In the genomic region with DNA sequence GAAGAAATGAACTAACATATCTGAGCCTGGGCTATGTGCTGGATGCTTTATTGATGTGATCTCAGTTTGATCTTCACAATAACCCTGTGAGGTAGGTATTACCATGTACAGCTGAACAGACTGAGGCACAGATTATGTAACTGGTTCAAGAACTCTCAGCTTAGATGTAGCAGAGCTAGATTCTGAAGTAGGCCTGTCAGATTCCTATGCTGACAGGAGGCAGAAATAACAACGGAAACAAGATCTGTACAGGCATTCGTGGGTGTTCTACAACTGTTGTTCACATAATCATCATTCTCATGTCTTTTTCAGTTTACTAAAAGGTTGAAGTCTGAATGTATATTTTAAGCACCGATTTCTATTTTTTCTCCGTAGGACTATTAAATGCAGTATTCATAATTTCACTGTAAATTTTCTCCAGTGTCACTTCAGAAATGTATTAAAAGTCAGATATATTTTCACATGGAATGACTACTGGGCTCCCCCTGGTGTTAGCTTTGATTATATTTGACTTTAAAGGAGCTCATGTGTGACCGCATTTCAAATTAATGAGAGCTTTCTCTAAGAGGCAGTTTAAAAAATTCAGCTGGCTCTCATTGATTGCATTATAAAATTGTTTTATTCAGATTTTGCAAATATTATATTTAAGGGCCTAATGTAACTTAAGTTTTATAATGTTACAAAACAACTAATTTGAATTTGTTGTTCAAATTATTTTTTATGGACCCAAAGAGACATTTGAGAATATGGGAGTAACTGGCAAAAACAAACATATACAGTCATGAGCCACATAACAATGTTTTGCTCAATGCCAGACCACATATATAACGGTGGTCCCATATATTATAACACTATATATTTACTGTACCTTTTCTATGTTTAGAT, we compare ENCODE assay signal across 9 cellular contexts. TPM values are rescaled to one million over a fixed set of nuclear protein-coding genes. Genes with fewer than 3 reads are reported as not detected.
A peak's percentile ranks its signal among the peaks of the same experiment; 100 is the strongest.
DNase-seq lines count a peak whose midpoint lies in the region; ATAC-seq and TF ChIP-seq lines count a peak whose summit lies in the region.
"Had no signal": no experiment of that assay in that cellular context is flagged by ENCODE, and none has a peak within 500 bp of the region (broad histone marks: within the 10 kb centered on the region; RNA-seq: fewer than 3 reads in every experiment).

No MANE protein-coding gene starts in this region.

- no peaks in the 10 kb centered on the region for H3K27me3 Mint-ChIP-seq in WTC11 (ENCODE audit: low read depth)

- H3K36me3 Mint-ChIP-seq in WTC11 = no peaks in the 10 kb centered on the region
- H3K36me3 Mint-ChIP-seq: CD8-positive, alpha-beta memory T cell had no signal

- H3K27me3 ChIP-seq in adrenal gland = no peaks in the 10 kb centered on the region

- CTCF ChIA-PET in WTC11 (lab: Charles Lee) = interaction anchor here (0.6 to 2.6 kb wide), 42 partner anchors 9 to 624 kb away, joined by 3 to 24 read pairs (median 4); a partner anchor contains a TSS

- 43 to 50% (median 48%) methylated on average over 6 of the region's 6 CpGs for WGBS in adrenal gland, 4 donors

- peak; percentile 37 to 71 (median 54) for TF ChIP-seq CTCF in adrenal gland (IDR thresholded peaks at IDR 0.05)
- no peak; the same call in 1 of the 2 replicates for TF ChIP-seq CTCF in WTC11 (IDR thresholded peaks at IDR 0.05)

- no peaks in the 10 kb centered on the region for H3K9me3 Mint-ChIP-seq in WTC11
- H3K9me3 Mint-ChIP-seq: CD8-positive, alpha-beta memory T cell had no signal

- TF ChIP-seq POLR2A in adrenal gland (IDR thresholded peaks at IDR 0.05) = no peak

- POLR2A ChIA-PET in WTC11 (lab: Charles Lee) = no interaction called here

- intact Hi-C loops in adrenal gland (cut with DNase I) = loop anchor here in 1 of 2 donors (10.0 kb wide), 1 partner anchor 493 kb away; no protein-coding TSS in a partner anchor

- no peak for ATAC-seq in HG03521 (IDR thresholded peaks at IDR 0.05; ENCODE audit: unreplicated experiment)
- ATAC-seq in WTC11 = no peak
- no peak for ATAC-seq in HG03139 (IDR thresholded peaks at IDR 0.05; ENCODE audit: unreplicated experiment)

- H3K4me3 Mint-ChIP-seq in WTC11 = no peak overlapping the region
- H3K4me3 Mint-ChIP-seq: CD8-positive, alpha-beta memory T cell had no signal

- H3K4me1 Mint-ChIP-seq in WTC11 = peaks cover 4% of the 10 kb centered on the region; the same call in 1 of the 2 replicates
- H3K4me1 Mint-ChIP-seq: CD8-positive, alpha-beta memory T cell had no signal

- no peak overlapping the region for H3K27ac ChIP-seq in adrenal gland

- H3K36me3 ChIP-seq in adrenal gland (replicated peaks in 1 of 2) = no peaks in the 10 kb centered on the region

- H3K4me3 ChIP-seq in adrenal gland = no peak overlapping the region

- H3K4me1 ChIP-seq in adrenal gland (replicated peaks in 1 of 2) = no peaks in the 10 kb centered on the region

- H3K27ac Mint-ChIP-seq in WTC11 = no peak overlapping the region
- H3K27ac Mint-ChIP-seq: CD8-positive, alpha-beta memory T cell had no signal

- no peaks in the 10 kb centered on the region for H3K9me3 ChIP-seq in adrenal gland (replicated peaks in 1 of 3)

- DNase-seq in NCI-H1417 (lab: John Stamatoyannopoulos, UW) (peak; percentile 30 to 74 (median 61)), NCI-H1417 treated with DMSO at 0.1 percent for 48 hours (lab: John Stamatoyannopoulos, UW) (no peak), NCI-H1694 treated with DMSO at 0.1 percent for 48 hours (lab: John Stamatoyannopoulos, UW) (peak; percentile 53), adrenal gland (peak in 2 of 7 donors; percentile 14 to 24), left kidney (ENCODE audit: low read depth, low spot score) (peak; percentile 70), WTC11 (ENCODE audit: low spot score) (no peak)

TF ChIP-seq in WTC11, 78 proteins besides CTCF, POLR2A, EP300 and RAD21:
- TF ChIP-seq, protein P1, sequence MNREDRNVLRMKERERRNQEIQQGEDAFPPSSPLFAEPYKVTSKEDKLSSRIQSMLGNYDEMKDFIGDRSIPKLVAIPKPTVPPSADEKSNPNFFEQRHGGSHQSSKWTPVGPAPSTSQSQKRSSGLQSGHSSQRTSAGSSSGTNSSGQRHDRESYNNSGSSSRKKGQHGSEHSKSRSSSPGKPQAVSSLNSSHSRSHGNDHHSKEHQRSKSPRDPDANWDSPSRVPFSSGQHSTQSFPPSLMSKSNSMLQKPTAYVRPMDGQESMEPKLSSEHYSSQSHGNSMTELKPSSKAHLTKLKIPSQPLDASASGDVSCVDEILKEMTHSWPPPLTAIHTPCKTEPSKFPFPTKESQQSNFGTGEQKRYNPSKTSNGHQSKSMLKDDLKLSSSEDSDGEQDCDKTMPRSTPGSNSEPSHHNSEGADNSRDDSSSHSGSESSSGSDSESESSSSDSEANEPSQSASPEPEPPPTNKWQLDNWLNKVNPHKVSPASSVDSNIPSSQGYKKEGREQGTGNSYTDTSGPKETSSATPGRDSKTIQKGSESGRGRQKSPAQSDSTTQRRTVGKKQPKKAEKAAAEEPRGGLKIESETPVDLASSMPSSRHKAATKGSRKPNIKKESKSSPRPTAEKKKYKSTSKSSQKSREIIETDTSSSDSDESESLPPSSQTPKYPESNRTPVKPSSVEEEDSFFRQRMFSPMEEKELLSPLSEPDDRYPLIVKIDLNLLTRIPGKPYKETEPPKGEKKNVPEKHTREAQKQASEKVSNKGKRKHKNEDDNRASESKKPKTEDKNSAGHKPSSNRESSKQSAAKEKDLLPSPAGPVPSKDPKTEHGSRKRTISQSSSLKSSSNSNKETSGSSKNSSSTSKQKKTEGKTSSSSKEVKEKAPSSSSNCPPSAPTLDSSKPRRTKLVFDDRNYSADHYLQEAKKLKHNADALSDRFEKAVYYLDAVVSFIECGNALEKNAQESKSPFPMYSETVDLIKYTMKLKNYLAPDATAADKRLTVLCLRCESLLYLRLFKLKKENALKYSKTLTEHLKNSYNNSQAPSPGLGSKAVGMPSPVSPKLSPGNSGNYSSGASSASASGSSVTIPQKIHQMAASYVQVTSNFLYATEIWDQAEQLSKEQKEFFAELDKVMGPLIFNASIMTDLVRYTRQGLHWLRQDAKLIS (CRISPR knock-in tag; IDR thresholded peaks at IDR 0.05; ENCODE audit: borderline replicate concordance) = no peak
- TF ChIP-seq JUN (CRISPR knock-in tag; IDR thresholded peaks at IDR 0.05) (no peak), NR1H2 (CRISPR knock-in tag; IDR thresholded peaks at IDR 0.05) (no peak), ATF1 (CRISPR knock-in tag; IDR thresholded peaks at IDR 0.05) (no peak)
- TF ChIP-seq, protein P2, sequence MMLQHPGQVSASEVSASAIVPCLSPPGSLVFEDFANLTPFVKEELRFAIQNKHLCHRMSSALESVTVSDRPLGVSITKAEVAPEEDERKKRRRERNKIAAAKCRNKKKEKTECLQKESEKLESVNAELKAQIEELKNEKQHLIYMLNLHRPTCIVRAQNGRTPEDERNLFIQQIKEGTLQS (CRISPR knock-in tag; conservative IDR thresholded peaks at IDR 0.05) = no peak

RNA-seq across cellular contexts. Expression of a gene that starts 36.4 kb away (rescaled TPM):
- not detected for total RNA-seq in adrenal gland
- under 1 TPM in 1 of 3 donors, not detected in 2; 0.04 TPM for polyA plus RNA-seq in adrenal gland
- total RNA-seq in WTC11 (2021) = 0.05 to 0.07 TPM in 2 of 3 replicates, not detected in the other
- total RNA-seq: CD8-positive, alpha-beta memory T cell had no signal
- polyA plus RNA-seq: CD8-positive, alpha-beta memory T cell had no signal

Comparison
In these comparisons a context has a peak if more than half of its experiments do, and no peak if none do; other contexts are left out.
1. DNase-seq: peak in NCI-H1417 (3 of 3), NCI-H1694 treated with DMSO at 0.1 percent for 48 hours (single experiment) and left kidney (single experiment); none in NCI-H1417 treated with DMSO at 0.1 percent for 48 hours (single experiment) and WTC11 (single experiment).